8 cellular contexts compared by ENCODE assay signal in the genomic region with DNA sequence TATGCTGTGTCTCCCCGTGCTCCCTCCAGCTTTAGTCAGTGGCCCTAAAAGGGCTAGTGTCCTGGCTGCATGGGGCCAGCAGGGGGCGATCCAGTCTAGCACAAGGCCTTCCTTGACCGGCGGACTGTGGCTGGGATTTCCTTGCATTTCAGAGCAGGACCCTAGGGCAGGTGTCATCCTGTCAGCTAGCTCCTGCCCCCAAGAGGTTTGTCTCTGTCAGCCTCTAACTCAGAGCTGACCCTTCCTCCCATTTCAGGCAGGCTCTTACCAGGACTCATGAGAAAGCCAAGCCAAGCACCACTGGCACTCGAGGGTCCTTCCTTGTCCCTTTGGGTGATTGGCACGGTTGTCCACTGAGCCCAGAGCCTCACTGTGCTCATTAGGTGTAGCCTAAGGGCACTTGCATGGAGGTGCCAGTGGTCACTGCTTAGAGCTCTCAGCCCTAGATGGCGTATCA.
DNase-seq lines count a peak whose midpoint lies in the region; ATAC-seq lines count a peak whose summit lies in the region.
"Had no signal": no experiment of that assay in that cellular context is flagged by ENCODE, and none has a peak within 500 bp of the region (broad histone marks: within the 10 kb centered on the region; RNA-seq: fewer than 3 reads in every experiment).

No MANE protein-coding gene starts in this region.

- H3K4me1 Mint-ChIP-seq in naive thymus-derived CD4-positive, alpha-beta T cell: peaks cover 0 to 4% (median 0%) of the 10 kb centered on the region in 7 donors

- no peak overlapping the region for H3K27ac Mint-ChIP-seq in naive thymus-derived CD4-positive, alpha-beta T cell
- H3K27ac Mint-ChIP-seq: dendritic cell treated with granulocyte-macrophage colony-stimulating factor and Interleukin-4, amounts not matched to agents 40 ng/mL and 50 ng/mL, for 4 days had no signal

- DNase-seq in GM03348 (ENCODE audit: low spot score): peak; percentile 37
- peak; percentile 81 for DNase-seq in SK-MEL-5 (ENCODE audit: low read depth, low spot score)
- peak; percentile 33 for DNase-seq in cerebellar cortex (ENCODE audit: low spot score)
- DNase-seq in naive thymus-derived CD4-positive, alpha-beta T cell: peak in 5 of 9 donors; percentile 4 to 43 (median 10)
- no peak for DNase-seq in NCI-H345 (lab: John Stamatoyannopoulos, UW)

- H3K27me3 Mint-ChIP-seq in naive thymus-derived CD4-positive, alpha-beta T cell: peaks cover 0 to 18% (median 5%) of the 10 kb centered on the region in 5 donors
- H3K27me3 Mint-ChIP-seq: dendritic cell treated with granulocyte-macrophage colony-stimulating factor and Interleukin-4, amounts not matched to agents 40 ng/mL and 50 ng/mL, for 4 days had no signal

- in situ Hi-C loops in SK-MEL-5 (cut with HindIII; ENCODE audit: low pct_unique_long_range_greater_than_20kb, low sequenced_read_pairs): no loop called here

- intact Hi-C loops in naive thymus-derived CD4-positive, alpha-beta T cell (cut with micrococcal nuclease): loop anchor here (5.0 kb wide), 1 partner anchor 90 kb away; no protein-coding TSS in a partner anchor

- no peaks in the 10 kb centered on the region for H3K4me1 ChIP-seq in naive thymus-derived CD4-positive, alpha-beta T cell (ENCODE audit: control insufficient read depth in 2 of 2, insufficient read depth in 2 of 2, low read length in 2 of 2)

- no peak overlapping the region for H3K4me3 Mint-ChIP-seq in naive thymus-derived CD4-positive, alpha-beta T cell
- H3K4me3 Mint-ChIP-seq: dendritic cell treated with granulocyte-macrophage colony-stimulating factor and Interleukin-4, amounts not matched to agents 40 ng/mL and 50 ng/mL, for 4 days had no signal

- POLR2A ChIA-PET in naive thymus-derived CD4-positive, alpha-beta T cell (lab: Charles Lee): interaction anchor here (0.5 kb wide), 1 partner anchor 17 kb away, joined by 3 read pairs; no protein-coding TSS in a partner anchor

- H3K9me3 Mint-ChIP-seq in naive thymus-derived CD4-positive, alpha-beta T cell: peaks cover 0 to 3% (median 0%) of the 10 kb centered on the region in 11 donors
- H3K9me3 Mint-ChIP-seq: dendritic cell treated with granulocyte-macrophage colony-stimulating factor and Interleukin-4, amounts not matched to agents 40 ng/mL and 50 ng/mL, for 4 days had no signal

- no peaks in the 10 kb centered on the region for H3K9me3 ChIP-seq in naive thymus-derived CD4-positive, alpha-beta T cell (ENCODE audit: control insufficient read depth in 2 of 3, low read length in 3 of 3)

- H3K27ac ChIP-seq in naive thymus-derived CD4-positive, alpha-beta T cell (ENCODE audit: low read depth, low read length): no peak overlapping the region

- CTCF ChIA-PET in naive thymus-derived CD4-positive, alpha-beta T cell (lab: Charles Lee): no interaction called here

- H3K4me3 ChIP-seq in naive thymus-derived CD4-positive, alpha-beta T cell (ENCODE audit: low read length): no peak overlapping the region

- H3K36me3 Mint-ChIP-seq in naive thymus-derived CD4-positive, alpha-beta T cell: no peaks in the 10 kb centered on the region

- no peaks in the 10 kb centered on the region for H3K36me3 ChIP-seq in naive thymus-derived CD4-positive, alpha-beta T cell (ENCODE audit: control insufficient read depth in 2 of 3, insufficient read depth in 3 of 3, low read length in 3 of 3)

- ATAC-seq in GM19463 (IDR thresholded peaks at IDR 0.05; ENCODE audit: unreplicated experiment) (peak; percentile 77), HG03432 (IDR thresholded peaks at IDR 0.05; ENCODE audit: unreplicated experiment) (peak; percentile 81)
- peak; percentile 73 for ATAC-seq in naive thymus-derived CD4-positive, alpha-beta T cell

- H3K27me3 ChIP-seq in naive thymus-derived CD4-positive, alpha-beta T cell (ENCODE audit: control insufficient read depth in 2 of 2, insufficient read depth in 2 of 2, low read length in 2 of 2): no peaks in the 10 kb centered on the region
